In genomic region chr6:16742116-16742515, GRCh38 we compare ENCODE assay signal across 16 cellular contexts. TPM values are rescaled to one million over a fixed set of nuclear protein-coding genes. Genes with fewer than 3 reads are reported as not detected.
DNase-seq lines count a peak whose midpoint lies in the region; ATAC-seq and TF ChIP-seq lines count a peak whose summit lies in the region.
"Had no signal": no experiment of that assay in that cellular context is flagged by ENCODE, and none has a peak within 500 bp of the region (broad histone marks: within the 10 kb centered on the region; RNA-seq: fewer than 3 reads in every experiment).

No MANE protein-coding gene starts in this region.

- no peak overlapping the region for H3K4me3 ChIP-seq in lower lobe of right lung
- H3K4me3 ChIP-seq in stomach: no peak overlapping the region
- no peak overlapping the region for H3K4me3 ChIP-seq in MM.1S (ENCODE audit: low read length)
- H3K4me3 ChIP-seq: BLaER1, lung had no signal

- no peaks in the 10 kb centered on the region for H3K9me3 ChIP-seq in lower lobe of right lung
- no peaks in the 10 kb centered on the region for H3K9me3 ChIP-seq in stomach
- no peaks in the 10 kb centered on the region for H3K9me3 ChIP-seq in MM.1S (replicated peaks; ENCODE audit: insufficient read depth, low read length)
- H3K9me3 ChIP-seq: BLaER1 had no signal

- ATAC-seq in lower lobe of right lung (no peak), HG02938 (IDR thresholded peaks at IDR 0.05; ENCODE audit: unreplicated experiment) (no peak)
- ATAC-seq: activated CD8-positive, alpha-beta memory T cell treated with anti-CD3 and anti-CD28 coated beads, Interleukin-2, amount 10 ng/mL, durations not matched to agents 7 days and 5 days had no signal

- no peak for TF ChIP-seq EP300 in stomach (IDR thresholded peaks at IDR 0.05)

- no peaks in the 10 kb centered on the region for H4K20me1 ChIP-seq in MM.1S (ENCODE audit: insufficient read depth, low read length)

- peaks cover 47% of the 10 kb centered on the region for H3K79me2 ChIP-seq in MM.1S (ENCODE audit: low read length)

- H3K9me2 ChIP-seq in MM.1S (replicated peaks; ENCODE audit: insufficient read depth, low read length): no peaks in the 10 kb centered on the region

- peaks cover 75% of the 10 kb centered on the region for H3K4me1 ChIP-seq in lower lobe of right lung
- H3K4me1 ChIP-seq in stomach: peaks cover 39 to 100% (median 74%) of the 10 kb centered on the region in 4 donors
- peaks cover 32% of the 10 kb centered on the region for H3K4me1 ChIP-seq in MM.1S (ENCODE audit: low read length)

- TF ChIP-seq CTCF in lower lobe of right lung (IDR thresholded peaks at IDR 0.05): no peak
- no peak for TF ChIP-seq CTCF in stomach (IDR thresholded peaks at IDR 0.05)
- TF ChIP-seq CTCF in MM.1S (IDR thresholded peaks at IDR 0.05; ENCODE audit: low read length): no peak

- H2AFZ ChIP-seq in MM.1S (ENCODE audit: low read length): no peak overlapping the region

- WGBS in stomach, 5 donors: 85 to 100% (median 100%) methylated on average over 1 of the region's 1 CpG

- H3K4me2 ChIP-seq in MM.1S (ENCODE audit: low read depth, low read length): no peak overlapping the region; the same call in 1 of the 2 replicates
- H3K4me2 ChIP-seq: BLaER1 had no signal

- no peak overlapping the region for H3K9ac ChIP-seq in MM.1S (ENCODE audit: low read length)
- H3K9ac ChIP-seq: BLaER1 had no signal

- intact Hi-C loops in lower lobe of right lung (cut with DNase I): no loop called here
- intact Hi-C loops in stomach (cut with DNase I; ENCODE audit: low total_unique reads): no loop called here

- peak; percentile 49 for DNase-seq in EL
- DNase-seq in RPMI7951 (ENCODE audit: low read depth): peak; percentile 51
- DNase-seq in lower lobe of right lung: no peak
- no peak for DNase-seq in stomach
- no peak for DNase-seq in MM.1S
- DNase-seq in DMS 273 treated with DMSO at 0.1 percent for 48 hours (lab: John Stamatoyannopoulos, UW): no peak
- no peak for DNase-seq in activated CD8-positive, alpha-beta memory T cell treated with anti-CD3 and anti-CD28 coated beads, Interleukin-2, amount 50 U/mL, for 48 hours
- DNase-seq: activated B cell treated with CpG ODN at 0.5 μM for 24 hours; activated CD8-positive, alpha-beta memory T cell treated with anti-CD3 and anti-CD28 coated beads, Interleukin-2, amount 10 ng/mL, durations not matched to agents 7 days and 5 days; DMS79; MV-4-11; NCI-H2107; T-helper 2 cell had no signal

- no peak for TF ChIP-seq POLR2A in stomach (IDR thresholded peaks at IDR 0.05)

- H3K27ac ChIP-seq in lower lobe of right lung: peak overlapping the region; percentile 14
- H3K27ac ChIP-seq in stomach: peak overlapping the region in 3 of 5 donors; percentile 49 to 66 (median 57)
- H3K27ac ChIP-seq in MM.1S (ENCODE audit: low read length): no peak overlapping the region
- H3K27ac ChIP-seq: BLaER1 had no signal

- H3K27me3 ChIP-seq in lower lobe of right lung (ENCODE audit: low read depth) (no peaks in the 10 kb centered on the region), stomach (no peaks in the 10 kb centered on the region), MM.1S (replicated peaks; ENCODE audit: insufficient read depth, low read length) (no peaks in the 10 kb centered on the region)
- H3K27me3 ChIP-seq: BLaER1 had no signal

- peaks cover 14% of the 10 kb centered on the region; the same call in 1 of the 2 replicates for H3F3A ChIP-seq in MM.1S (ENCODE audit: insufficient read depth, low read length)

- no peaks in the 10 kb centered on the region for H3K36me3 ChIP-seq in lower lobe of right lung
- H3K36me3 ChIP-seq in stomach: no peaks in the 10 kb centered on the region
- no peaks in the 10 kb centered on the region for H3K36me3 ChIP-seq in MM.1S (replicated peaks; ENCODE audit: insufficient read depth, low read length)

RNA-seq across cellular contexts. Expression of gene ATXN1, which starts 19.1 kb away (rescaled TPM):
- 29.1 and 31.2 TPM in 2 replicates for total RNA-seq in RPMI7951 (2014; rRNA removed; shearing (Covaris generic))
- total RNA-seq in lower lobe of right lung (75.9 TPM), stomach (100 to 1,000 TPM in 1 of 5 donors, 10 to 100 TPM in 4; 32.4 to 106 (median 64.6) TPM)
- 1 to 10 TPM; 5.2 to 8.7 (median 7.6) TPM for polyA plus RNA-seq in stomach

Comparison
In these comparisons a context has a peak if more than half of its experiments do, and no peak if none do; other contexts are left out.
1. DNase-seq: peak in EL (single experiment) and RPMI7951 (single experiment); none in lower lobe of right lung (single experiment), stomach (single experiment), MM.1S (single experiment), DMS 273 treated with DMSO at 0.1 percent for 48 hours (single experiment) and activated CD8-positive, alpha-beta memory T cell treated with anti-CD3 and anti-CD28 coated beads, Interleukin-2, amount 50 U/mL, for 48 hours (single experiment).